ENCODE assay signal across 4 cellular contexts in genomic region chr7:49717547-49717946, GRCh38. TPM values are rescaled to one million over a fixed set of nuclear protein-coding genes. Genes with fewer than 3 reads are reported as not detected.
"Had no signal": no experiment of that assay in that cellular context is flagged by ENCODE, and none has a peak within 500 bp of the region (broad histone marks: within the 10 kb centered on the region; RNA-seq: fewer than 3 reads in every experiment).

No MANE protein-coding gene starts in this region.

- ATAC-seq: GM12878 had no signal

- H3K4me3 ChIP-seq: GM12878 had no signal

- DNase-seq: GDM1, GF-D8 had no signal

RNA-seq across cellular contexts. Expression of gene VWC2, which starts 55.9 kb away (rescaled TPM):
- total RNA-seq: G401 had no signal
